In genomic region chr6:161631676-161632194, GRCh38 we compare ENCODE assay signal across 1 cellular context.
TF ChIP-seq lines count a peak whose summit lies in the region.

No MANE protein-coding gene starts in this region.

TF ChIP-seq in A549, 52 proteins besides CTCF, POLR2A, EP300 and RAD21 (continued from another document):
- TF ChIP-seq, protein P1, sequence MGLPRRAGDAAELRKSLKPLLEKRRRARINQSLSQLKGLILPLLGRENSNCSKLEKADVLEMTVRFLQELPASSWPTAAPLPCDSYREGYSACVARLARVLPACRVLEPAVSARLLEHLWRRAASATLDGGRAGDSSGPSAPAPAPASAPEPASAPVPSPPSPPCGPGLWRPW (IDR thresholded peaks at IDR 0.05), result no peak
- TF ChIP-seq FOSB (CRISPR knock-in tag; IDR thresholded peaks at IDR 0.05) (no peak), HOXA7 (CRISPR knock-in tag; IDR thresholded peaks at IDR 0.05) (no peak), SREBF2 (IDR thresholded peaks at IDR 0.05) (no peak), PHF8 (IDR thresholded peaks at IDR 0.05; ENCODE audit: borderline replicate concordance, low read depth) (no peak), GATA3 (IDR thresholded peaks at IDR 0.05; ENCODE audit: borderline replicate concordance) (no peak), RNF2 (IDR thresholded peaks at IDR 0.05; ENCODE audit: borderline replicate concordance, low read depth) (no peak)
